In genomic region chr9:128912270-128912853, GRCh38 we compare ENCODE assay signal across 9 cellular contexts. TPM values are rescaled to one million over a fixed set of nuclear protein-coding genes. Genes with fewer than 3 reads are reported as not detected.
A peak's percentile ranks its signal among the peaks of the same experiment; 100 is the strongest.
DNase-seq lines count a peak whose midpoint lies in the region; TF ChIP-seq lines count a peak whose summit lies in the region.
"Had no signal": no experiment of that assay in that cellular context is flagged by ENCODE, and none has a peak within 500 bp of the region (broad histone marks: within the 10 kb centered on the region; RNA-seq: fewer than 3 reads in every experiment).

No MANE protein-coding gene starts in this region.

- H3K27me3 ChIP-seq in suprapubic skin, result no peaks in the 10 kb centered on the region
- no peaks in the 10 kb centered on the region for H3K27me3 ChIP-seq in effector memory CD4-positive, alpha-beta T cell (replicated peaks; ENCODE audit: control insufficient read depth, insufficient read depth, low read length, poor library complexity, severe bottlenecking)

- no peak overlapping the region for H3K4me3 ChIP-seq in suprapubic skin
- H3K4me3 ChIP-seq in effector memory CD4-positive, alpha-beta T cell (ENCODE audit: insufficient read depth, low read depth, low read length, poor library complexity, severe bottlenecking), result no peak overlapping the region

- no peaks in the 10 kb centered on the region for H3K9me3 Mint-ChIP-seq in T-helper 2 cell treated with Interferon-gamma antibody and Interleukin-4, amounts not matched to agents 5 μg/mL and 100 μg/mL, for 36 hours

- no peak for TF ChIP-seq POLR2A in suprapubic skin (IDR thresholded peaks at IDR 0.05)

- H3K36me3 ChIP-seq in suprapubic skin, result peaks cover 46% of the 10 kb centered on the region
- peaks cover 48% of the 10 kb centered on the region for H3K36me3 ChIP-seq in effector memory CD4-positive, alpha-beta T cell (ENCODE audit: control insufficient read depth, insufficient read depth, low read length)

- peaks cover 79% of the 10 kb centered on the region for H3K4me1 ChIP-seq in suprapubic skin
- peaks cover 13% of the 10 kb centered on the region for H3K4me1 ChIP-seq in effector memory CD4-positive, alpha-beta T cell (ENCODE audit: control insufficient read depth, insufficient read depth, low read length, poor library complexity, severe bottlenecking)

- 64% methylated on average over 15 of the region's 15 CpGs for WGBS in suprapubic skin

- peak overlapping the region; percentile 79 for H3K27ac ChIP-seq in suprapubic skin
- H3K27ac ChIP-seq in effector memory CD4-positive, alpha-beta T cell (ENCODE audit: insufficient read depth, low read length, poor library complexity, severe bottlenecking), result no peak overlapping the region
- H3K27ac ChIP-seq: C4-2B had no signal

- H3K9me3 ChIP-seq in suprapubic skin, result no peaks in the 10 kb centered on the region
- no peaks in the 10 kb centered on the region for H3K9me3 ChIP-seq in effector memory CD4-positive, alpha-beta T cell (ENCODE audit: control insufficient read depth, low read length)

- no peak for TF ChIP-seq EP300 in suprapubic skin (IDR thresholded peaks at IDR 0.05)

- H3K27me3 Mint-ChIP-seq in T-helper 2 cell treated with Interferon-gamma antibody and Interleukin-4, amounts not matched to agents 5 μg/mL and 100 μg/mL, for 36 hours (ENCODE audit: low read depth), result no peaks in the 10 kb centered on the region

- H3K4me1 Mint-ChIP-seq in T-helper 2 cell treated with Interferon-gamma antibody and Interleukin-4, amounts not matched to agents 5 μg/mL and 100 μg/mL, for 36 hours (ENCODE audit: low read depth), result peaks cover 19% of the 10 kb centered on the region

- peak overlapping the region; percentile 74 for H3K27ac Mint-ChIP-seq in T-helper 2 cell treated with Interferon-gamma antibody and Interleukin-4, amounts not matched to agents 5 μg/mL and 100 μg/mL, for 36 hours

- peaks cover 47% of the 10 kb centered on the region for H3K36me3 Mint-ChIP-seq in T-helper 2 cell treated with Interferon-gamma antibody and Interleukin-4, amounts not matched to agents 5 μg/mL and 100 μg/mL, for 36 hours (ENCODE audit: low read depth)

- no peak for TF ChIP-seq CTCF in suprapubic skin (IDR thresholded peaks at IDR 0.05)

- peak; percentile 33 for DNase-seq in T-helper 2 cell treated with Interferon-gamma antibody and Interleukin-4, amounts not matched to agents 5 μg/mL and 100 μg/mL, for 36 hours (ENCODE audit: low spot score)
- no peak for DNase-seq in T-helper 2 cell
- DNase-seq in amniotic stem cell (lab: John Stamatoyannopoulos, UW), result peak; percentile 27
- DNase-seq in iris pigment epithelial cell (ENCODE audit: low read depth), result peak; percentile 97
- no peak for DNase-seq in suprapubic skin (ENCODE audit: low spot score in 2 of 2)
- no peak for DNase-seq in SHP77 treated with DMSO at 0.1 percent for 48 hours (lab: John Stamatoyannopoulos, UW)
- no peak for DNase-seq in D341Med (ENCODE audit: low spot score)
- DNase-seq in effector memory CD4-positive, alpha-beta T cell, result no peak

- no peak overlapping the region for H3K4me3 Mint-ChIP-seq in T-helper 2 cell treated with Interferon-gamma antibody and Interleukin-4, amounts not matched to agents 5 μg/mL and 100 μg/mL, for 36 hours

RNA-seq across cellular contexts. Expression of gene PHYHD1, which starts 8.4 kb away (rescaled TPM):
- 10 to 100 TPM; 39.1 to 73.5 (median 49.5) TPM for total RNA-seq in suprapubic skin

RNA-seq across cellular contexts. Expression of gene LRRC8A, which starts 30.4 kb away (rescaled TPM):
- total RNA-seq in suprapubic skin, result 100 to 1,000 TPM in 3 of 4 donors, 10 to 100 TPM in 1; 77.3 to 127 (median 108) TPM

RNA-seq across cellular contexts. Expression of gene KYAT1, which starts 30.6 kb away (rescaled TPM):
- total RNA-seq in suprapubic skin, result 10 to 100 TPM; 10.6 to 17.1 (median 14.6) TPM

RNA-seq across cellular contexts. Expression of gene DOLK, which starts 35.0 kb away (rescaled TPM):
- 10 to 100 TPM in 3 of 4 donors, 1 to 10 TPM in 1; 5.2 to 12.7 (median 10.8) TPM for total RNA-seq in suprapubic skin

RNA-seq across cellular contexts. Expression of gene NUP188, which starts 35.1 kb away (rescaled TPM):
- total RNA-seq in suprapubic skin, result 100 to 1,000 TPM in 1 of 4 donors, 10 to 100 TPM in 3; 53.6 to 104 (median 60.6) TPM

Comparison
In these comparisons a context has a peak if more than half of its experiments do, and no peak if none do; other contexts are left out.
1. DNase-seq: peak in T-helper 2 cell treated with Interferon-gamma antibody and Interleukin-4, amounts not matched to agents 5 μg/mL and 100 μg/mL, for 36 hours (single experiment), amniotic stem cell (single experiment) and iris pigment epithelial cell (single experiment); none in T-helper 2 cell (0 of 5), suprapubic skin (0 of 2), SHP77 treated with DMSO at 0.1 percent for 48 hours (single experiment), D341Med (single experiment) and effector memory CD4-positive, alpha-beta T cell (0 of 3).